In the genomic region with DNA sequence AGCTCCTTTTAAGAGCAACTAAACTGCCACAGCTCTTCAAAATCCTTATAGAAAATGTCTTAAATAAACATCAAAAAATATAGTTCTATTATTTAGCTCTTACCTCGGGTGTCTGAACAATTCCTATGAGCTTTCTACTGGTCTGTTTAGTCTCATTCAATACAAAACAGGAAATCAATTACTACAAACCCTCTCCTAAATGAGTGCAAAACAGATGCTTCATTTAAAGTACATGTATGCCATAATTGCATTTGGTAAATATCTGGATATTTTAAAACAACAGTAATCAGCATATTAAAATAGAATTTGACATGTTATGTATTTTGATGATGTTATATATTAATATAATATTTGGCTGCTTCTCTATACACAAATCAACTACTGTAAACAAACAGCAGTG, we compare ENCODE assay signal across 25 cellular contexts.
"Had no signal": no experiment of that assay in that cellular context is flagged by ENCODE, and none has a peak within 500 bp of the region (broad histone marks: within the 10 kb centered on the region; RNA-seq: fewer than 3 reads in every experiment).

No MANE protein-coding gene starts in this region.

- ATAC-seq: effector memory CD8-positive, alpha-beta T cell; esophagus mucosa; gastrocnemius medialis; heart right ventricle; left cardiac atrium; left lung; left ventricle myocardium superior; lower lobe of right lung; mucosa of descending colon; naive thymus-derived CD8-positive, alpha-beta T cell had no signal

- DNase-seq: cortex of kidney; effector CD8-positive, alpha-beta T cell; effector memory CD8-positive, alpha-beta T cell; endodermal cell; erythroblast; esophagus squamous epithelium; foreskin fibroblast; foreskin melanocyte; gastrocnemius medialis; glutamatergic neuron; head of caudate nucleus; heart right ventricle; hippocampal formation; left cardiac atrium; left lung; left ventricle myocardium superior; lower lobe of right lung; mesenchymal stem cell; mucosa of descending colon; naive B cell; naive thymus-derived CD8-positive, alpha-beta T cell had no signal

- FAIRE-seq: endometrium, islet of Langerhans, keratinocyte had no signal
